In the genomic region with DNA sequence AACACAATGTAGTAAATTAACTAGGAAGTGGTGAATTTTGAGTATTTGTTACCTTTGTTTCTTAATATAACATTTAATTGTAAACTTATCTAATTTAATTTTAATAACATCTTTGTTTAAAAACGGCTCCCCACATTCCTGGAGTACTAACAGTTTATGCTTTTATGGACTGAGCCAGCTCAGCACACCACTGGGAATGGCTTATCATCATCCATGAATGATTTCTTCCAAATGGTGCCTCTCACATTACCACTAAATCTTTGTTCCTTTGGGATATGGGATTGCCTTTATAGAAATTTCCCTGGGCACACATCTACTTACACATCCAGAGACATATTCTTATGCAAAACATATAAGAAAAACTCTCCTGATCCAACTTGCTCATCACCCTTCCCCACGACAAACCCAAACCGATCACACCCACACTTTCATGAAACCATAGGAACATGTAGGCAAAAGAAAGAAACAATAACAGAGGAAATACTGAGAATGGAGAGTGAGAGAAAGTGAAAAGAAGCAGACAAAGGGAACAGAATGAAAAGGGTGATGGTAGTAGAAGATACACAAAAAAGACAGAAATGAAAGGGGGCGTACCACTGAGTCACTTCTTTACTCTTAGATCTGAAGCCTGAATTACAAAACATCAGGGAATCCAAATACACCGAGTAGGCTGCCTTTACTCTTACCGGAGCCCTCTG, we compare ENCODE assay signal across 7 cellular contexts. TPM values are rescaled to one million over a fixed set of nuclear protein-coding genes. Genes with fewer than 3 reads are reported as not detected.
"Had no signal": no experiment of that assay in that cellular context is flagged by ENCODE, and none has a peak within 500 bp of the region (broad histone marks: within the 10 kb centered on the region; RNA-seq: fewer than 3 reads in every experiment).

No MANE protein-coding gene starts in this region.

- H2AFZ ChIP-seq: GM23248 had no signal

- H3K9ac ChIP-seq: GM23248 had no signal

- H3K27ac Mint-ChIP-seq: H9 had no signal

- DNase-seq: GM23248, H9, HCEC 1CT, IMR-90 had no signal

- H3K4me3 Mint-ChIP-seq: H9 had no signal

- ATAC-seq: K562 had no signal

- H3K27ac ChIP-seq: GM23248 had no signal

- H3K4me3 ChIP-seq: GM23248, K562 had no signal

- H3K9me3 Mint-ChIP-seq: H9 had no signal

RNA-seq across cellular contexts. Expression of a gene that starts 58.5 kb away (rescaled TPM):
- total RNA-seq: GM23248, H1, H9, HT-29, IMR-90, K562 had no signal
- polyA plus RNA-seq: GM23248, H1, IMR-90, K562 had no signal
